ENCODE assay signal across 13 cellular contexts in genomic region chr11:36361472-36361871, GRCh38.
DNase-seq lines count a peak whose midpoint lies in the region; ATAC-seq, FAIRE-seq and TF ChIP-seq lines count a peak whose summit lies in the region.
"Had no signal": no experiment of that assay in that cellular context is flagged by ENCODE, and none has a peak within 500 bp of the region (broad histone marks: within the 10 kb centered on the region; RNA-seq: fewer than 3 reads in every experiment).

No MANE protein-coding gene starts in this region.

- peaks cover 10% of the 10 kb centered on the region for H3K27me3 Mint-ChIP-seq in activated T-cell treated with anti-CD3 and anti-CD28 coated beads, Interleukin-2, amount 50 U/mL, for 4 hours (ENCODE audit: low read depth)
- peaks cover 27% of the 10 kb centered on the region for H3K27me3 Mint-ChIP-seq in T-helper 17 cell

- no peak overlapping the region for H3K27ac Mint-ChIP-seq in T-helper 17 cell
- H3K27ac Mint-ChIP-seq: B cell had no signal

- no peaks in the 10 kb centered on the region for H4K20me1 ChIP-seq in hepatocyte (ENCODE audit: insufficient read depth, poor library complexity, severe bottlenecking)

- H3K27ac ChIP-seq in hepatocyte (peak overlapping the region; percentile 78), thoracic aorta (no peak overlapping the region), heart left ventricle (peak overlapping the region in 2 of 12 donors; percentile 20 to 38), ascending aorta (no peak overlapping the region), small intestine (ENCODE audit: low read depth in 1 of 2, low read length in 1 of 2) (no peak overlapping the region)

- no peak for DNase-seq in activated T-cell treated with anti-CD3 and anti-CD28 coated beads, Interleukin-2, amount 50 U/mL, for 4 hours
- no peak for DNase-seq in activated T-cell treated with anti-CD3 and anti-CD28 coated beads, Interleukin-2, amount 50 U/mL, for 48 hours
- DNase-seq in T-helper 17 cell (no peak), hepatocyte (ENCODE audit: low spot score) (no peak), thoracic aorta (ENCODE audit: low spot score) (no peak), heart left ventricle (no peak), ascending aorta (ENCODE audit: low spot score in 2 of 2) (no peak), small intestine (no peak)
- DNase-seq: NCI-H1105 treated with DMSO at 0.1 percent for 48 hours; NCI-H774; stimulated activated CD4-positive, alpha-beta T cell treated with anti-CD3 and anti-CD28 coated beads, Interleukin-2, amount 100 ng/mL, for 24 hours had no signal

- H3K9me3 ChIP-seq in T-helper 17 cell (ENCODE audit: control insufficient read depth, low read length, poor library complexity, severe bottlenecking) (no peaks in the 10 kb centered on the region), hepatocyte (ENCODE audit: low read depth) (no peaks in the 10 kb centered on the region), thoracic aorta (no peaks in the 10 kb centered on the region), heart left ventricle (no peaks in the 10 kb centered on the region), ascending aorta (no peaks in the 10 kb centered on the region), small intestine (ENCODE audit: control insufficient read depth, low read depth) (no peaks in the 10 kb centered on the region)

- H3K79me2 ChIP-seq in hepatocyte: no peaks in the 10 kb centered on the region

- TF ChIP-seq CTCF in hepatocyte (IDR thresholded peaks at IDR 0.05; ENCODE audit: poor library complexity) (no peak), thoracic aorta (IDR thresholded peaks at IDR 0.05) (no peak), heart left ventricle (IDR thresholded peaks at IDR 0.05) (no peak), ascending aorta (IDR thresholded peaks at IDR 0.05) (no peak)

- no peaks in the 10 kb centered on the region for H3K9me3 Mint-ChIP-seq in activated T-cell treated with anti-CD3 and anti-CD28 coated beads, Interleukin-2, amount 50 U/mL, for 4 hours
- H3K9me3 Mint-ChIP-seq: neural crest cell had no signal

- H3K4me1 ChIP-seq in hepatocyte (ENCODE audit: insufficient read depth): peaks cover 23% of the 10 kb centered on the region
- peaks cover 0 to 6% of the 10 kb centered on the region in 2 donors for H3K4me1 ChIP-seq in thoracic aorta (ENCODE audit: control insufficient read depth in 1 of 2, low read depth in 2 of 2)
- H3K4me1 ChIP-seq in heart left ventricle: peaks cover 0 to 63% (median 0%) of the 10 kb centered on the region in 12 donors
- no peaks in the 10 kb centered on the region for H3K4me1 ChIP-seq in ascending aorta
- peaks cover 4 to 18% of the 10 kb centered on the region in 2 donors for H3K4me1 ChIP-seq in small intestine (ENCODE audit: control insufficient read depth in 2 of 2, insufficient read depth in 1 of 2, low read depth in 1 of 2, low read length in 1 of 2)

- peaks cover 57% of the 10 kb centered on the region for H3K4me1 Mint-ChIP-seq in activated T-cell treated with anti-CD3 and anti-CD28 coated beads, Interleukin-2, amount 50 U/mL, for 4 hours (ENCODE audit: low read depth)
- peaks cover 30% of the 10 kb centered on the region for H3K4me1 Mint-ChIP-seq in T-helper 17 cell

- peak overlapping the region; percentile 28 for H2AFZ ChIP-seq in hepatocyte

- no peaks in the 10 kb centered on the region for H3K9me2 ChIP-seq in hepatocyte (replicated peaks; ENCODE audit: insufficient read depth)

- ATAC-seq in activated T-cell treated with anti-CD3 and anti-CD28 coated beads, Interleukin-2, amount 50 U/mL, for 4 hours: no peak
- ATAC-seq in T-helper 17 cell (peak; percentile 16), thoracic aorta (ENCODE audit: insufficient number of reproducible peaks, low FRiP score, low read depth) (no peak), heart left ventricle (no peak)

- H3K4me3 Mint-ChIP-seq in activated T-cell treated with anti-CD3 and anti-CD28 coated beads, Interleukin-2, amount 50 U/mL, for 4 hours: peak overlapping the region; percentile 62
- H3K4me3 Mint-ChIP-seq in T-helper 17 cell: peak overlapping the region; percentile 53
- H3K4me3 Mint-ChIP-seq: B cell, neural crest cell had no signal

- no peak overlapping the region for H3K4me3 ChIP-seq in hepatocyte
- peak overlapping the region; percentile 58 for H3K4me3 ChIP-seq in thoracic aorta
- peak overlapping the region in 6 of 12 donors; percentile 2 to 33 (median 20) for H3K4me3 ChIP-seq in heart left ventricle
- H3K4me3 ChIP-seq in ascending aorta: peak overlapping the region in 1 of 2 donors; percentile 16
- no peak overlapping the region for H3K4me3 ChIP-seq in small intestine (ENCODE audit: low read depth in 1 of 2, low read length in 2 of 2)

- 14% methylated on average over 1 of the region's 1 CpG for WGBS in hepatocyte (ENCODE audit: low lambda C conversion rate, missing lambda C conversion rate)
- 59 to 76% (median 73%) methylated on average over 1 of the region's 1 CpG for WGBS in heart left ventricle, 4 donors
- 19 to 45% (median 24%) methylated on average over 1 of the region's 1 CpG for WGBS in small intestine, 3 donors

- TF ChIP-seq POLR2A in heart left ventricle (IDR thresholded peaks at IDR 0.05): no peak

- no peaks in the 10 kb centered on the region for H3K36me3 Mint-ChIP-seq in activated T-cell treated with anti-CD3 and anti-CD28 coated beads, Interleukin-2, amount 50 U/mL, for 4 hours (ENCODE audit: insufficient read depth)
- no peaks in the 10 kb centered on the region for H3K36me3 Mint-ChIP-seq in T-helper 17 cell (ENCODE audit: low read depth)

- no peak for FAIRE-seq in small intestine (lab: Jason Lieb, UNC)

- H3K36me3 ChIP-seq in hepatocyte (replicated peaks; ENCODE audit: insufficient read depth, low read depth) (no peaks in the 10 kb centered on the region), thoracic aorta (no peaks in the 10 kb centered on the region), heart left ventricle (no peaks in the 10 kb centered on the region), ascending aorta (no peaks in the 10 kb centered on the region), small intestine (ENCODE audit: control insufficient read depth in 2 of 2, insufficient read depth in 2 of 2, low read length in 2 of 2) (no peaks in the 10 kb centered on the region)

- intact Hi-C loops in heart left ventricle (cut with DNase I) (loop anchor here in 1 of 10 donors (10.0 kb wide), 1 partner anchor 47 kb away; no protein-coding TSS in a partner anchor), ascending aorta (cut with DNase I) (no loop called here)

- H3K4me2 ChIP-seq in hepatocyte: peak overlapping the region; percentile 71

- H3K27me3 ChIP-seq in hepatocyte (no peaks in the 10 kb centered on the region), thoracic aorta (replicated peaks; ENCODE audit: insufficient read depth) (no peaks in the 10 kb centered on the region), heart left ventricle (peaks cover 0 to 6% (median 0%) of the 10 kb centered on the region in 9 donors), ascending aorta (no peaks in the 10 kb centered on the region), small intestine (ENCODE audit: control insufficient read depth in 2 of 2, insufficient read depth in 2 of 2, low read length in 2 of 2) (no peaks in the 10 kb centered on the region)
